1 cellular context compared by ENCODE assay signal in genomic region chr10:72328045-72328828, GRCh38.
TF ChIP-seq lines count a peak whose summit lies in the region.

No MANE protein-coding gene starts in this region.

TF ChIP-seq in liver, 16 proteins besides CTCF, POLR2A, EP300 and RAD21 (continued from another document):
- TF ChIP-seq GABPA (IDR thresholded peaks at IDR 0.05 in 1 of 2, conservative IDR thresholded peaks at IDR 0.05 in 1 of 2) (no peak), MAX (IDR thresholded peaks at IDR 0.05) (no peak)
TF ChIP-seq in liver: peak in this region for 8.
